In genomic region chrX:152941328-152942111, GRCh38 we compare ENCODE assay signal across 8 cellular contexts. TPM values are rescaled to one million over a fixed set of nuclear protein-coding genes. Genes with fewer than 3 reads are reported as not detected.
DNase-seq lines count a peak whose midpoint lies in the region; ATAC-seq and TF ChIP-seq lines count a peak whose summit lies in the region.

No MANE protein-coding gene starts in this region.

- H3K36me3 ChIP-seq in SK-N-SH (replicated peaks in 1 of 2; ENCODE audit: control insufficient read depth in 1 of 2, insufficient read depth in 2 of 2, low read length in 1 of 2), result no peaks in the 10 kb centered on the region
- no peaks in the 10 kb centered on the region for H3K36me3 ChIP-seq in osteoblast (ENCODE audit: insufficient read depth, low read length)
- no peaks in the 10 kb centered on the region for H3K36me3 ChIP-seq in thoracic aorta

- no peaks in the 10 kb centered on the region for H3K9me2 ChIP-seq in SK-N-SH

- H3K36me3 Mint-ChIP-seq in activated naive CD8-positive, alpha-beta T cell, result no peaks in the 10 kb centered on the region

- H3K79me2 ChIP-seq in SK-N-SH (ENCODE audit: insufficient read depth) (no peaks in the 10 kb centered on the region), osteoblast (ENCODE audit: insufficient read depth, low read length) (no peaks in the 10 kb centered on the region)

- peak; percentile 66 for TF ChIP-seq CTCF in GM12864 (IDR thresholded peaks at IDR 0.05; ENCODE audit: low read depth, low read length, missing control alignments)
- peak; percentile 81 for TF ChIP-seq CTCF in SK-N-SH (IDR thresholded peaks at IDR 0.05)
- peak; percentile 64 for TF ChIP-seq CTCF in osteoblast (IDR thresholded peaks at IDR 0.05; ENCODE audit: extremely low read depth, low read depth, low read length)
- TF ChIP-seq CTCF in thoracic aorta (IDR thresholded peaks at IDR 0.05), result peak; percentile 79

- H4K20me1 ChIP-seq in SK-N-SH (ENCODE audit: insufficient read depth) (no peaks in the 10 kb centered on the region), osteoblast (ENCODE audit: insufficient read depth, low read length) (no peaks in the 10 kb centered on the region)

- ATAC-seq in HG02610 (IDR thresholded peaks at IDR 0.05; ENCODE audit: unreplicated experiment) (peak; percentile 86), thoracic aorta (ENCODE audit: insufficient number of reproducible peaks, low FRiP score, low read depth) (peak; percentile 81)

- POLR2A ChIA-PET in SK-N-SH (lab: Yijun Ruan, JAX), result no interaction called here

- H3K27me3 ChIP-seq in SK-N-SH (ENCODE audit: insufficient read depth), result peaks cover 6% of the 10 kb centered on the region; the same call in 1 of the 2 replicates
- no peaks in the 10 kb centered on the region for H3K27me3 ChIP-seq in osteoblast (ENCODE audit: insufficient read depth, low read length)
- H3K27me3 ChIP-seq in thoracic aorta (replicated peaks; ENCODE audit: insufficient read depth), result no peaks in the 10 kb centered on the region

- H3K9me3 Mint-ChIP-seq in activated naive CD8-positive, alpha-beta T cell (ENCODE audit: low read depth), result no peaks in the 10 kb centered on the region

- H3K9me3 ChIP-seq in SK-N-SH (no peaks in the 10 kb centered on the region), osteoblast (ENCODE audit: low read depth, low read length) (no peaks in the 10 kb centered on the region), thoracic aorta (no peaks in the 10 kb centered on the region)

- no peaks in the 10 kb centered on the region for H3K27me3 Mint-ChIP-seq in activated naive CD8-positive, alpha-beta T cell

- no peak for TF ChIP-seq EP300 in SK-N-SH (IDR thresholded peaks at IDR 0.05; ENCODE audit: borderline replicate concordance in 1 of 2, low read depth in 1 of 2, low read length in 1 of 2)

- H3K4me3 Mint-ChIP-seq in activated naive CD8-positive, alpha-beta T cell, result peak overlapping the region; percentile 87

- H3K9ac ChIP-seq in SK-N-SH, result peak overlapping the region; percentile 60

- H3F3A ChIP-seq in SK-N-SH (replicated peaks; ENCODE audit: insufficient read depth), result peaks cover 2% of the 10 kb centered on the region

- peak overlapping the region; percentile 70 for H3K27ac Mint-ChIP-seq in activated naive CD8-positive, alpha-beta T cell

- CTCF ChIA-PET in SK-N-SH (lab: Yijun Ruan, JAX), result interaction anchor here (0.6 to 2.8 kb wide), 45 partner anchors 9 to 1591 kb away, joined by 3 to 33 read pairs (median 4); partner anchors contain the start of gene HAUS7

- DNase-seq in GM12864 (ENCODE audit: low read depth) (peak; percentile 65), NCI-H1048 (lab: John Stamatoyannopoulos, UW) (peak; percentile 73), SK-N-SH (peak; percentile 96), glomerular visceral epithelial cell (ENCODE audit: extremely low spot score) (peak; percentile 91), osteoblast (ENCODE audit: insufficient read length, low spot score, missing footprints) (peak; percentile 97), thoracic aorta (ENCODE audit: low spot score) (peak; percentile 51)

- H3K4me3 ChIP-seq in GM12864 (ENCODE audit: low read depth, low read length) (peak overlapping the region; percentile 67), SK-N-SH (ENCODE audit: low read depth in 2 of 2, low read length in 1 of 2) (peak overlapping the region; percentile 60 to 63), osteoblast (ENCODE audit: insufficient read depth, low read length) (peak overlapping the region; percentile 83), thoracic aorta (peak overlapping the region; percentile 71)

- H3K4me2 ChIP-seq in SK-N-SH (peak overlapping the region; percentile 76), osteoblast (ENCODE audit: insufficient read depth, low read length) (peak overlapping the region; percentile 92)

- H3K4me1 ChIP-seq in SK-N-SH (ENCODE audit: control insufficient read depth in 1 of 2, insufficient read depth in 2 of 2, low read depth in 1 of 2, low read length in 1 of 2) (peaks cover 0 to 7% of the 10 kb centered on the region in 2 experiments; a peak in 1 of 4 replicates), osteoblast (ENCODE audit: insufficient read depth, low read length) (no peaks in the 10 kb centered on the region), thoracic aorta (ENCODE audit: control insufficient read depth in 1 of 2, low read depth in 2 of 2) (peaks cover 0 to 6% of the 10 kb centered on the region in 2 donors)

- WGBS in SK-N-SH (ENCODE audit: low lambda C conversion rate), result 30% methylated on average over 37 of the region's 71 CpGs

- H3K27ac ChIP-seq in SK-N-SH (ENCODE audit: low read depth in 2 of 2, low read length in 1 of 2), result peak overlapping the region in 1 of 2 experiments; percentile 58; a peak in 1 of 4 replicates
- H3K27ac ChIP-seq in osteoblast (ENCODE audit: low read depth, low read length), result peak overlapping the region; percentile 61
- H3K27ac ChIP-seq in thoracic aorta, result peak overlapping the region; percentile 50 to 70

- peak; percentile 86 for TF ChIP-seq RAD21 in SK-N-SH (IDR thresholded peaks at IDR 0.05; ENCODE audit: low read length)

- H2AFZ ChIP-seq in SK-N-SH (ENCODE audit: low read depth) (peak overlapping the region; percentile 70), osteoblast (ENCODE audit: low read length) (peak overlapping the region; percentile 88)

- H3K4me1 Mint-ChIP-seq in activated naive CD8-positive, alpha-beta T cell (ENCODE audit: low read depth), result peaks cover 5% of the 10 kb centered on the region

TF ChIP-seq in SK-N-SH, 30 proteins besides CTCF, POLR2A, EP300 and RAD21 (continues in another document):
- TF ChIP-seq TAF1 (IDR thresholded peaks at IDR 0.05; ENCODE audit: borderline replicate concordance, low read depth, low read length) (no peak), FOXJ3 (CRISPR knock-in tag; IDR thresholded peaks at IDR 0.05) (no peak), TCF12 (IDR thresholded peaks at IDR 0.05) (no peak), MXI1 (IDR thresholded peaks at IDR 0.05; ENCODE audit: low read depth, low read length) (no peak), POLR2AphosphoS5 (IDR thresholded peaks at IDR 0.05; ENCODE audit: low read depth, low read length) (peak; percentile 62), RCOR1 (IDR thresholded peaks at IDR 0.05; ENCODE audit: low read length) (no peak), GABPA (IDR thresholded peaks at IDR 0.05; ENCODE audit: low read depth) (no peak), PBX3 (IDR thresholded peaks at IDR 0.05) (no peak), USF1 (IDR thresholded peaks at IDR 0.05; ENCODE audit: borderline replicate concordance, low read depth) (0 out of 2 replicates have a peak, but pooled peaks have one; percentile 8), REST (IDR thresholded peaks at IDR 0.05; ENCODE audit: low read depth, low read length) (peak; percentile 19; the same call in 1 of the 2 replicates), MAX (IDR thresholded peaks at IDR 0.05; ENCODE audit: low read depth) (peak; percentile 80), NRF1 (IDR thresholded peaks at IDR 0.05; ENCODE audit: low read depth, low read length) (peak; percentile 82)

RNA-seq across cellular contexts. Expression of gene ZNF185, which starts 43.7 kb away (rescaled TPM):
- polyA plus RNA-seq in SK-N-SH (2012; rRNA removed), result 10.3 and 10.6 TPM in 2 replicates
- polyA plus RNA-seq in SK-N-SH (2012; cell fraction: cytosol; rRNA removed), result 5.9 and 7.3 TPM in 2 replicates
- polyA plus RNA-seq in SK-N-SH (2012; cell fraction: nucleus; rRNA removed), result 18.4 and 23.2 TPM in 2 replicates
- total RNA-seq in osteoblast (1.1 and 1.2 TPM in 2 replicates), thoracic aorta (1 to 10 TPM; 8.1 to 8.5 TPM)

RNA-seq across cellular contexts. Expression of gene PNMA5, which starts 52.4 kb away (rescaled TPM):
- not detected in 2 replicates for polyA plus RNA-seq in SK-N-SH (2012; rRNA removed)
- polyA plus RNA-seq in SK-N-SH (2012; cell fraction: cytosol; rRNA removed), result not detected in 2 replicates
- 0.05 TPM in 1 of 2 replicates, not detected in the other for polyA plus RNA-seq in SK-N-SH (2012; cell fraction: nucleus; rRNA removed)
- total RNA-seq in osteoblast, result not detected in 2 replicates
- not detected for total RNA-seq in thoracic aorta
